9 cellular contexts compared by ENCODE assay signal in the genomic region with DNA sequence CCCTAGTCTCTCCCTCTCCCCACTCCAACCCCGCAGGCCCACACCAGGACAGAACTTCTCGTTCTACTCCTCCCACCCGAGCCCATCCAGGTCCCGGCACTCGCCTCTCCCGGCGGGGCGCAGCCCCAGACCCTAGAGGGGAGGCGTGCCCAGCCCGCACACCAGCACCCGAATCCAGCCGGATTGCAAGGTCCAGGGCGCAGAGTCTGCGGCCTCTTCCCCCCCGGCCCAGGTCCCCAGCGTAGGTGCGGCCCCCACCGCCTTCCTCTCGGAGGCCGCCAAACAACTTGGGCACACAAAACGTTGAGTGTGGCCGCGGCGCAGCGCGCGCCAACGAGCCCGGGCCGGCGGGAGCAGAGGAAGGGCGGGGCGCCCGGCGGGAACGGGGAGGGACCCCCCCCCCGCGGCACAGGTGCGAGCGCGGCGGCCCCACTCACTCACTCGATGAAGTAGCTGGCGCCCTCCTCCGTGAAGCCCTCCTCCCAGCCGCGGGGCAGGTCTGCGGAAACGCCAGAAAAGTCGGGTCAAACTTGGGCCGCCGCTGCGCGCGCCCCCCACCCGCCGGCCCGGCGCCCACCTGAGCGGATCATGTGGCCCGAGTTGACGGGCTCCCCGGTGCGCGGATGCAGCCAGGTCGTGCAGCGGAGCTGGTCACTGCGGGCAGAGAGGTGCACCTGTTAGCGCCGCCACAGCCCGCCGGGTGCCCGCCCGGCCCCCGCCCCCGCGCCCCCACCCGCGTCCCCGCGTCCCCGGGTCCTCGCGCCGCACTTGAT. TPM values are rescaled to one million over a fixed set of nuclear protein-coding genes. Genes with fewer than 3 reads are reported as not detected.
A peak's percentile ranks its signal among the peaks of the same experiment; 100 is the strongest.
DNase-seq lines count a peak whose midpoint lies in the region; ATAC-seq, FAIRE-seq and TF ChIP-seq lines count a peak whose summit lies in the region.
"Had no signal": no experiment of that assay in that cellular context is flagged by ENCODE, and none has a peak within 500 bp of the region (broad histone marks: within the 10 kb centered on the region; RNA-seq: fewer than 3 reads in every experiment).

No MANE protein-coding gene starts in this region.

- TF ChIP-seq POLR2A in A549 (IDR thresholded peaks at IDR 0.05; ENCODE audit: low read length) (no peak; the same call in 1 of the 2 replicates), HCT116 (IDR thresholded peaks at IDR 0.05; ENCODE audit: borderline replicate concordance, extremely low read depth, insufficient read depth, insufficient read length) (no peak)

- H3K9ac ChIP-seq in HCT116 (ENCODE audit: low read length) (peak overlapping the region; percentile 22), fibroblast of lung (ENCODE audit: insufficient read depth, low read length) (no peak overlapping the region)

- TF ChIP-seq RAD21 in A549 (conservative IDR thresholded peaks at IDR 0.05 in 1 of 2, IDR thresholded peaks at IDR 0.05 in 1 of 2) (no peak), HCT116 (IDR thresholded peaks at IDR 0.05; ENCODE audit: low read depth) (no peak)

- BruUV-seq in HCT116 (replicated peaks; lab: Mats Ljungman, UMichigan): no TSS peak

- H3K9me3 ChIP-seq in A549 (no peaks in the 10 kb centered on the region), HCT116 (ENCODE audit: control insufficient read depth in 1 of 2, insufficient read depth in 1 of 2, low read depth in 1 of 2, low read length in 2 of 2) (no peaks in the 10 kb centered on the region), fibroblast of lung (ENCODE audit: control insufficient read depth, insufficient read depth, low read depth, low read length) (no peaks in the 10 kb centered on the region), neutrophil (no peaks in the 10 kb centered on the region)

- DNase-seq in A549 (ENCODE audit: low read depth in 1 of 2, low spot score in 1 of 2) (peak in 1 of 2 experiments; percentile 47), HCT116 (ENCODE audit: low read depth, low spot score) (no peak), fibroblast of lung (ENCODE audit: low read depth in 2 of 2) (peak in 1 of 2 donors; percentile 11), NCI-H226 (no peak), NK-92 (lab: John Stamatoyannopoulos, UW; ENCODE audit: unreplicated experiment) (no peak)
- DNase-seq in activated CD4-positive, alpha-beta T cell treated with anti-CD3 and anti-CD28 coated beads, Interleukin-2, amount 50 U/mL, for 48 hours: peak; percentile 22 to 23

- no peaks in the 10 kb centered on the region for H3K36me3 ChIP-seq in HCT116 (ENCODE audit: control insufficient read depth in 1 of 2, insufficient read depth in 2 of 2, low read length in 2 of 2)
- H3K36me3 ChIP-seq in fibroblast of lung (ENCODE audit: control insufficient read depth, insufficient read depth, low read length): no peaks in the 10 kb centered on the region
- no peaks in the 10 kb centered on the region for H3K36me3 ChIP-seq in neutrophil

- H2AFZ ChIP-seq in HCT116 (ENCODE audit: low read depth, low read length, poor library complexity, severe bottlenecking): peak overlapping the region; percentile 5
- H2AFZ ChIP-seq in fibroblast of lung (ENCODE audit: low read length): no peak overlapping the region

- H3K4me3 ChIP-seq in A549 (peak overlapping the region; percentile 69), HCT116 (replicated peaks in 1 of 2; ENCODE audit: low read depth in 1 of 2, low read length in 2 of 2) (peak overlapping the region; percentile 65 to 67), fibroblast of lung (replicated peaks in 1 of 4; ENCODE audit: control extremely low read depth in 1 of 4, insufficient read depth in 1 of 4, low read depth in 3 of 4, low read length in 4 of 4) (peak overlapping the region in 2 of 4 experiments; percentile 37 to 45), neutrophil (ENCODE audit: low read depth in 1 of 2, low read length in 1 of 2) (peak overlapping the region; percentile 38 to 54)

- H3K4me1 ChIP-seq in A549 (peaks cover 40% of the 10 kb centered on the region), HCT116 (ENCODE audit: control insufficient read depth in 1 of 2, insufficient read depth in 2 of 2, low read length in 2 of 2) (peaks cover 15 to 28% of the 10 kb centered on the region in 2 experiments), fibroblast of lung (ENCODE audit: control insufficient read depth, extremely low read depth, insufficient read depth, low read length) (no peaks in the 10 kb centered on the region), neutrophil (ENCODE audit: control insufficient read depth in 1 of 2, insufficient read depth in 1 of 2, low read depth in 1 of 2, low read length in 1 of 2) (peaks cover 12 to 17% of the 10 kb centered on the region in 2 experiments)

- H4K20me1 ChIP-seq in HCT116 (ENCODE audit: insufficient read depth) (no peaks in the 10 kb centered on the region), fibroblast of lung (ENCODE audit: control insufficient read depth, extremely low read depth, insufficient read depth, low read length) (no peaks in the 10 kb centered on the region)

- peak; percentile 35 to 58 for ATAC-seq in A549
- peak; percentile 39 for ATAC-seq in HCT116
- no peak for ATAC-seq in HG02970 (IDR thresholded peaks at IDR 0.05; ENCODE audit: low FRiP score, unreplicated experiment)

- CTCF ChIA-PET in A549 (lab: Yijun Ruan, JAX) (interaction anchor here (0.8 to 2.6 kb wide), 6 partner anchors 13 to 198 kb away, joined by 3 to 18 read pairs (median 6); no protein-coding TSS in a partner anchor), HCT116 (lab: Charles Lee) (no interaction called here)

- H3K4me2 ChIP-seq in A549: peak overlapping the region; percentile 79
- peak overlapping the region; percentile 83 for H3K4me2 ChIP-seq in HCT116 (ENCODE audit: low read length)
- peak overlapping the region; percentile 15 for H3K4me2 ChIP-seq in fibroblast of lung (ENCODE audit: extremely low read depth, insufficient read depth, low read length)

- FAIRE-seq in A549 (lab: Jason Lieb, UNC): no peak
- FAIRE-seq: GM18507 had no signal

- RAD21 ChIA-PET in HCT116 (lab: Charles Lee; ENCODE audit: low non-redundant PET in 1 of 2, low total read pairs in 2 of 2, uncharacterized antibody in 2 of 2, unreplicated experiment in 2 of 2): interaction anchor here in 1 of 2 experiments (0.6 kb wide), 1 partner anchor 49 kb away, joined by 4 read pairs; no protein-coding TSS in a partner anchor

- intact Hi-C loops in HCT116 (cut with micrococcal nuclease): loop anchor here (2.0 kb wide), 1 partner anchor 67 kb away; no protein-coding TSS in a partner anchor

- H3K27ac ChIP-seq in A549 (peak overlapping the region; percentile 95), HCT116 (ENCODE audit: low read depth, low read length) (no peak overlapping the region; the same call in 1 of the 2 replicates), fibroblast of lung (ENCODE audit: insufficient read depth, low read length) (no peak overlapping the region), neutrophil (no peak overlapping the region)

- H3K27me3 ChIP-seq in HCT116 (ENCODE audit: insufficient read depth, low read length): no peaks in the 10 kb centered on the region
- peaks cover 26% of the 10 kb centered on the region for H3K27me3 ChIP-seq in fibroblast of lung (ENCODE audit: control insufficient read depth, insufficient read depth, low read length)
- H3K27me3 ChIP-seq in neutrophil: peaks cover 97% of the 10 kb centered on the region

- H3K79me2 ChIP-seq in HCT116 (ENCODE audit: insufficient read depth, low read length) (no peaks in the 10 kb centered on the region), fibroblast of lung (ENCODE audit: control insufficient read depth, insufficient read depth, low read length) (no peaks in the 10 kb centered on the region)

- H3K9me2 ChIP-seq in HCT116 (ENCODE audit: insufficient read depth): no peaks in the 10 kb centered on the region

- TF ChIP-seq CTCF in A549 (IDR thresholded peaks at IDR 0.05) (no peak), HCT116 (IDR thresholded peaks at IDR 0.05 in 2 of 3, conservative IDR thresholded peaks at IDR 0.05 in 1 of 3; ENCODE audit: borderline replicate concordance in 1 of 3, insufficient read depth in 1 of 3, low read depth in 2 of 3, low read length in 2 of 3) (no peak), fibroblast of lung (conservative IDR thresholded peaks at IDR 0.05 in 1 of 2, IDR thresholded peaks at IDR 0.05 in 1 of 2; ENCODE audit: low read depth in 1 of 2, low read length in 2 of 2) (no peak), neutrophil (IDR thresholded peaks at IDR 0.05) (no peak)

- POLR2A ChIA-PET in A549 (lab: Yijun Ruan, JAX): interaction anchor here (0.7 to 3.9 kb wide), 4 partner anchors 13 to 72 kb away, joined by 3 to 37 read pairs (median 3); partner anchors contain the start of gene RPS13
- POLR2A ChIA-PET in HCT116 (lab: Charles Lee): no interaction called here

- 0% methylated on average over 4 of the region's 85 CpGs for WGBS in A549 (ENCODE audit: missing lambda C conversion rate)

- no peak for TF ChIP-seq EP300 in A549 (IDR thresholded peaks at IDR 0.05)

TF ChIP-seq in A549, 52 proteins besides CTCF, POLR2A, EP300 and RAD21 (continues in another document):
- peak; percentile 63; the same call in 1 of the 2 replicates for TF ChIP-seq RNF2 (IDR thresholded peaks at IDR 0.05; ENCODE audit: borderline replicate concordance, low read depth)
- no peak for TF ChIP-seq EHF (CRISPR knock-in tag; IDR thresholded peaks at IDR 0.05)

TF ChIP-seq in HCT116, 20 proteins besides CTCF, POLR2A, EP300 and RAD21:
- no peak for TF ChIP-seq SRF (IDR thresholded peaks at IDR 0.05; ENCODE audit: low read depth)
- TF ChIP-seq, protein P1, sequence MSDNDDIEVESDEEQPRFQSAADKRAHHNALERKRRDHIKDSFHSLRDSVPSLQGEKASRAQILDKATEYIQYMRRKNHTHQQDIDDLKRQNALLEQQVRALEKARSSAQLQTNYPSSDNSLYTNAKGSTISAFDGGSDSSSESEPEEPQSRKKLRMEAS (IDR thresholded peaks at IDR 0.05): peak; percentile 32; the same call in 1 of the 2 replicates

RNA-seq across cellular contexts. Expression of gene PLEKHA7, which starts 0.5 kb away (rescaled TPM):
- 8.7 and 15.3 TPM in 2 replicates for polyA plus RNA-seq in A549 (2011; rRNA removed)
- 9.6 and 12.8 TPM in 2 replicates for polyA plus RNA-seq in A549 (2012; cell fraction: cytosol; rRNA removed)
- 38.1 and 47.3 TPM in 2 replicates for polyA plus RNA-seq in A549 (2012; cell fraction: nucleus; rRNA removed)
- polyA plus RNA-seq in A549 (2017; fragmentation: RNase III; extraction: RNeasy Plus Mini Kit Qiagen cat#74134 plus additional on column Dnase treatment): 12.8 to 13.9 TPM (median 13.8 TPM) in 3 replicates
- 10.0 and 12.1 TPM in 2 replicates for polyA minus RNA-seq in A549 (2011; rRNA and poly(A)+ RNA removed)
- total RNA-seq in HCT116 (2021; ENCODE audit: unreplicated experiment): 7.2 TPM
- polyA plus RNA-seq in HCT116 (2012): 4.5 and 6.0 TPM in 2 replicates
- total RNA-seq in fibroblast of lung: under 0.01 and 0.17 TPM in 2 replicates
- 0.01 and 0.11 TPM in 2 replicates for polyA plus RNA-seq in fibroblast of lung
- 0.19 TPM in 1 of 2 replicates, not detected in the other for polyA plus RNA-seq in fibroblast of lung (2012)
- not detected in 2 replicates for polyA minus RNA-seq in fibroblast of lung (ENCODE audit: low replicate concordance)

Comparison
In these comparisons a context has a peak if more than half of its experiments do, and no peak if none do; other contexts are left out.
1. DNase-seq: peak in activated CD4-positive, alpha-beta T cell treated with anti-CD3 and anti-CD28 coated beads, Interleukin-2, amount 50 U/mL, for 48 hours (2 of 2); none in HCT116 (single experiment), NCI-H226 (single experiment) and NK-92 (single experiment).
2. H3K27ac ChIP-seq: peak in A549 (2 of 2); none in HCT116 (single experiment), fibroblast of lung (single experiment) and neutrophil (single experiment).
3. H3K4me2 ChIP-seq: peak in every context shown above with its lines; median percentile 83 in HCT116; 79 in A549; 15 in fibroblast of lung.